ENCODE assay signal across 32 cellular contexts in the genomic region with DNA sequence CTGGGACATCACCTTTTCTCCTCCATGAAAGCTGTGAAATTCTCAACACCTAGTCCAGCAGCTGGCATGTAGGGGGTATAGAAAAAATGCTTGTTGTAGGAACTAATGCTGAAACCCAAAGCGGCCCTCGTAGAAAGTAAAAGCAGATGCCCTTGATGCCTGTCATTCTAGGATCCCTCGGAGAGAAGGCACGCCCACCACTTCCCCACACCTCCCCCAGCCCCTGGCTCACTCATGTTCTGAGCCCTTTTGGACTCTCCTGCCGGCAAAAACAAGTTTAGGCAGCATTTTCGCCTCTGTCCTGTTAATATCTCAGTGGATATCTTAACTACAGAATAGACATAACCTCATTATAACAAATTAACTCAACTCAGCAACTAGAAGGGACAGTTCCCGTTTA. TPM values are rescaled to one million over a fixed set of nuclear protein-coding genes. Genes with fewer than 3 reads are reported as not detected.
"Had no signal": no experiment of that assay in that cellular context is flagged by ENCODE, and none has a peak within 500 bp of the region (broad histone marks: within the 10 kb centered on the region; RNA-seq: fewer than 3 reads in every experiment).

No MANE protein-coding gene starts in this region.

- H3K9me3 ChIP-seq: left lung, lower lobe of right lung, mucosa of descending colon, testis, vagina had no signal

- H3K4me3 ChIP-seq: left lung, lower lobe of right lung, mucosa of descending colon, right atrium auricular region, spleen, testis, vagina had no signal

- H3K27ac ChIP-seq: left lung, lower lobe of right lung, right atrium auricular region, spleen, testis, vagina had no signal

- H3K4me1 ChIP-seq: left lung, lower lobe of right lung, testis had no signal

- H3K27me3 ChIP-seq: right atrium auricular region, testis, vagina had no signal

- H3K36me3 ChIP-seq: left lung, lower lobe of right lung, right atrium auricular region, spleen, vagina had no signal

- FAIRE-seq: bronchial epithelial cell, colon, endometrium had no signal

- DNase-seq: activated B cell treated with CpG ODN at 0.5 μM for 24 hours; activated CD4-positive, alpha-beta T cell treated with anti-CD3 and anti-CD28 coated beads, Interleukin-2, amount 50 U/mL, for 1 hour; activated CD8-positive, alpha-beta memory T cell treated with anti-CD3 and anti-CD28 coated beads, Interleukin-2, amount 10 ng/mL, durations not matched to agents 7 days and 5 days; activated CD8-positive, alpha-beta T cell treated with anti-CD3 and anti-CD28 coated beads for 36 hours; activated naive CD4-positive, alpha-beta T cell; activated T-cell treated with anti-CD3 and anti-CD28 coated beads for 4 hours; activated T-cell treated with anti-CD3 and anti-CD28 coated beads, Interleukin-2, amount 50 U/mL, for 72 hours; anterior cingulate cortex; dermis blood vessel endothelial cell; effector CD8-positive, alpha-beta T cell; head of caudate nucleus; hippocampal formation; left lung; lower lobe of right lung; mesendoderm; spleen; stimulated activated naive CD4-positive, alpha-beta T cell treated with Interleukin-2 at 50 U/mL for 16 hours; T-helper 2 cell; testis; trophoblast cell had no signal

- ATAC-seq: activated CD8-positive, alpha-beta memory T cell treated with anti-CD3 and anti-CD28 coated beads, Interleukin-2, amount 10 ng/mL, durations not matched to agents 7 days and 5 days; activated CD8-positive, alpha-beta T cell treated with anti-CD3 and anti-CD28 coated beads for 36 hours; activated naive CD4-positive, alpha-beta T cell treated with anti-CD3 and anti-CD28 coated beads, Interleukin-2, amount 50 U/mL, for 72 hours; activated T-cell treated with anti-CD3 and anti-CD28 coated beads, Interleukin-2, amount 50 U/mL, for 72 hours; left lung; lower lobe of right lung; natural killer cell treated with Interleukin-12 subunit alpha and Interleukin-12 subunit beta and Interleukin-15 and Interleukin-18, amount 100 ng/mL, for 72 hours had no signal

RNA-seq across cellular contexts. Expression of a gene that starts 36.5 kb away (rescaled TPM):
- total RNA-seq: activated CD8-positive, alpha-beta memory T cell treated with anti-CD3 and anti-CD28 coated beads, Interleukin-2, amount 10 ng/mL, durations not matched to agents 7 days and 5 days; fibroblast of villous mesenchyme; myocyte; pulmonary artery endothelial cell; spleen had no signal
- polyA plus RNA-seq: fibroblast of lung had no signal
